8 cellular contexts compared by ENCODE assay signal in the genomic region with DNA sequence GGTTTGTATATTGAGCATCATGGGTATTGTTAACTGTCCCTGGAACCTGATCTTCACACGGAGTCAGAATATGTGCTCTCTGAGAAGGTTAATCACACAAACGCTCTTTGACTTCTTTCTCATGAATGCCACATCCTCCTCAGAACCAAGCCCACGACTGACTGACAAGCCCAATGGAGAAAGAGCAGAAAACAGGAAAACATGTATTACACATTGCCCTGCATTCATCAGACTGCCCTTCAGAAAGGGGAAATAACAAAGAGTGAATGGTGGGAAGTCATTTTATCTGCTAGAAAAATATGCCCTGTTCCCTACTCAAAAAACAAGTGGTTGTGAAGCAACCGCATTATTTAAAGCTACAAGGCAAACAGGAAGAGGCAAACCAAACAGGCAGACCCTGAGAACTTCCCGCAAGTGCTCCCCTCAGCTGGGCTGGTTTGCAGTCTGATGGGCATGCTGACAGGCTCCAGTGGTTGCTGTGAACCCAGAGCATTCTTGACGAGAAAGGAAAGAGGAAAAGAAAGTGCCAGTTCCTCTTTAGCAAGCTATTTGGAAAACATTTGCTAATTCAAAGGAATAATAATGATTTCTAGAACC.
DNase-seq lines count a peak whose midpoint lies in the region; ATAC-seq and TF ChIP-seq lines count a peak whose summit lies in the region.

No MANE protein-coding gene starts in this region.

- no CpG with 5 or more reads among the region's 6 CpGs for WGBS in trophoblast cell (ENCODE audit: extremely low coverage, insufficient coverage, insufficient read length)
- no CpG with 5 or more reads among the region's 6 CpGs for WGBS in H9 (ENCODE audit: extremely low coverage, insufficient read length, low lambda C conversion rate)

- no peak overlapping the region for H3K18ac ChIP-seq in trophoblast cell (ENCODE audit: low read length)
- H3K18ac ChIP-seq in H9 (ENCODE audit: insufficient read length, low read depth, low read length), result no peak overlapping the region

- H2BK20ac ChIP-seq in H9 (ENCODE audit: low read depth, low read length, poor library complexity, severe bottlenecking), result no peak overlapping the region

- DNase-seq in astrocyte of the hippocampus (ENCODE audit: low read depth, low spot score), result peak; percentile 30
- DNase-seq in trophoblast cell, result peak; percentile 1 to 9
- DNase-seq in H9, result no peak
- DNase-seq in mesenteric fat pad (ENCODE audit: low spot score), result no peak
- no peak for DNase-seq in GM10266 (ENCODE audit: extremely low spot score)
- DNase-seq in activated effector memory CD4-positive, alpha-beta T cell treated with anti-CD3 and anti-CD28 coated beads, Interleukin-2, amount 50 U/mL, for 16 hours, result no peak

- H3K79me1 ChIP-seq in trophoblast cell (ENCODE audit: low read length), result no peaks in the 10 kb centered on the region
- no peaks in the 10 kb centered on the region for H3K79me1 ChIP-seq in H9 (ENCODE audit: insufficient read depth, low read depth, low read length, poor library complexity, severe bottlenecking)

- no peak overlapping the region for H4K12ac ChIP-seq in trophoblast cell (ENCODE audit: low read depth, low read length)

- no peaks in the 10 kb centered on the region for H3K36me3 ChIP-seq in trophoblast cell (ENCODE audit: control insufficient read depth in 1 of 2, insufficient read depth in 2 of 2, low read length in 2 of 2)

- no peak overlapping the region for H2AFZ ChIP-seq in trophoblast cell (ENCODE audit: insufficient read depth, low read length, poor library complexity)
- H2AFZ ChIP-seq in H9 (ENCODE audit: low read length), result no peak overlapping the region

- H2BK12ac ChIP-seq in trophoblast cell (ENCODE audit: low read length) (no peak overlapping the region), H9 (ENCODE audit: insufficient read length, low read depth, low read length) (no peak overlapping the region)

- H3K27me3 Mint-ChIP-seq in H9 (ENCODE audit: low read depth), result peaks cover 2% of the 10 kb centered on the region; the same call in 1 of the 2 replicates

- H3K4ac ChIP-seq in trophoblast cell (ENCODE audit: low read depth, low read length) (no peak overlapping the region), H9 (ENCODE audit: low read depth, low read length) (no peak overlapping the region)

- no peaks in the 10 kb centered on the region for H3K4me1 Mint-ChIP-seq in H9

- no peaks in the 10 kb centered on the region for H3K27me3 ChIP-seq in trophoblast cell (ENCODE audit: insufficient read depth, low read length)
- no peaks in the 10 kb centered on the region for H3K27me3 ChIP-seq in H9 (ENCODE audit: insufficient read depth, low read length)

- ATAC-seq in GM19328 (IDR thresholded peaks at IDR 0.05; ENCODE audit: unreplicated experiment), result peak; percentile 71
- ATAC-seq in HG03196 (IDR thresholded peaks at IDR 0.05; ENCODE audit: unreplicated experiment), result peak; percentile 79

- no peaks in the 10 kb centered on the region for H3K4me1 ChIP-seq in trophoblast cell (ENCODE audit: control insufficient read depth in 1 of 2, insufficient read depth in 2 of 2, low read length in 2 of 2)
- no peaks in the 10 kb centered on the region for H3K4me1 ChIP-seq in H9 (ENCODE audit: insufficient read depth, low read length)

- H2BK120ac ChIP-seq in trophoblast cell (ENCODE audit: insufficient read depth, low read length, poor library complexity) (no peak overlapping the region), H9 (ENCODE audit: low read depth, low read length, poor library complexity, severe bottlenecking) (no peak overlapping the region)

- no peak for TF ChIP-seq CTCF in H9 (conservative IDR thresholded peaks at IDR 0.05)
- TF ChIP-seq CTCF in GM10266 (IDR thresholded peaks at IDR 0.05; ENCODE audit: control insufficient read depth, insufficient read depth, low read depth, missing control alignments), result no peak

- no peak overlapping the region for H4K91ac ChIP-seq in trophoblast cell (ENCODE audit: low read depth, low read length)
- no peak overlapping the region for H4K91ac ChIP-seq in H9 (ENCODE audit: insufficient read length, low read depth, low read length)

- H3K23ac ChIP-seq in trophoblast cell (ENCODE audit: low read length) (no peak overlapping the region), H9 (ENCODE audit: insufficient read length, low read depth, low read length) (no peak overlapping the region)

- H3K27ac Mint-ChIP-seq in H9, result no peak overlapping the region

- H3K9ac ChIP-seq in trophoblast cell (ENCODE audit: low read length) (no peak overlapping the region), H9 (ENCODE audit: extremely low read depth, insufficient read length, low read length) (no peak overlapping the region)

- H3T11ph ChIP-seq in H9 (ENCODE audit: low read length), result no peak overlapping the region

- H3K4me3 Mint-ChIP-seq in H9, result no peak overlapping the region

- H3K23me2 ChIP-seq in H9 (ENCODE audit: insufficient read length, low read depth, low read length, poor library complexity, severe bottlenecking), result no peaks in the 10 kb centered on the region

- H4K20me1 ChIP-seq in H9 (ENCODE audit: control insufficient read depth, insufficient read depth, insufficient read length), result no peaks in the 10 kb centered on the region

- no peaks in the 10 kb centered on the region for H3K9me3 ChIP-seq in trophoblast cell (ENCODE audit: insufficient read depth, low read depth, low read length)
- no peaks in the 10 kb centered on the region for H3K9me3 ChIP-seq in H9 (ENCODE audit: control insufficient read depth, low read depth, low read length)

- no peak overlapping the region for H4K5ac ChIP-seq in H9 (ENCODE audit: insufficient read length, low read depth, low read length)

- H3K27ac ChIP-seq in trophoblast cell (ENCODE audit: low read depth, low read length) (no peak overlapping the region), H9 (ENCODE audit: insufficient read length, low read depth, low read length) (no peak overlapping the region)

- no peak overlapping the region for H3K14ac ChIP-seq in trophoblast cell (ENCODE audit: low read length)
- H3K14ac ChIP-seq in H9 (ENCODE audit: insufficient read depth, low read length), result no peak overlapping the region

- H3K4me2 ChIP-seq in trophoblast cell (ENCODE audit: low read length) (no peak overlapping the region), H9 (ENCODE audit: insufficient read depth, insufficient read length, low read length) (no peak overlapping the region)

- no peaks in the 10 kb centered on the region for H3K9me3 Mint-ChIP-seq in H9

- no peak overlapping the region for H2BK5ac ChIP-seq in trophoblast cell (ENCODE audit: low read depth, low read length, poor library complexity)
- H2BK5ac ChIP-seq in H9 (ENCODE audit: insufficient read length, low read length), result no peak overlapping the region

- H3K4me3 ChIP-seq in trophoblast cell (ENCODE audit: low read depth, low read length), result no peak overlapping the region

- H2BK15ac ChIP-seq in H9 (ENCODE audit: low read depth, low read length), result no peak overlapping the region

- no peaks in the 10 kb centered on the region for H3K36me3 Mint-ChIP-seq in H9 (ENCODE audit: insufficient read depth in 1 of 3, low read depth in 3 of 3)

- H3K79me2 ChIP-seq in trophoblast cell (ENCODE audit: control insufficient read depth, insufficient read depth, low read length, poor library complexity), result no peaks in the 10 kb centered on the region
- H3K79me2 ChIP-seq in H9 (ENCODE audit: insufficient read depth, low read length), result no peaks in the 10 kb centered on the region

- H3K56ac ChIP-seq in H9 (ENCODE audit: insufficient read length, low read depth, low read length), result no peak overlapping the region

- H2AK5ac ChIP-seq in trophoblast cell (ENCODE audit: low read length), result no peak overlapping the region
- no peak overlapping the region for H2AK5ac ChIP-seq in H9 (ENCODE audit: insufficient read length, low read length)

- no peak overlapping the region for H4K8ac ChIP-seq in trophoblast cell (ENCODE audit: low read depth, low read length)
- no peak overlapping the region for H4K8ac ChIP-seq in H9 (replicated peaks; ENCODE audit: insufficient read length, low read depth, low read length)

Comparison
In these comparisons a context has a peak if more than half of its experiments do, and no peak if none do; other contexts are left out.
1. DNase-seq: peak in astrocyte of the hippocampus (single experiment) and trophoblast cell (2 of 2); none in H9 (single experiment), mesenteric fat pad (single experiment), GM10266 (single experiment) and activated effector memory CD4-positive, alpha-beta T cell treated with anti-CD3 and anti-CD28 coated beads, Interleukin-2, amount 50 U/mL, for 16 hours (single experiment).